In genomic region chr10:113754125-113754524, GRCh38 we compare ENCODE assay signal across 23 cellular contexts. TPM values are rescaled to one million over a fixed set of nuclear protein-coding genes. Genes with fewer than 3 reads are reported as not detected.
"Had no signal": no experiment of that assay in that cellular context is flagged by ENCODE, and none has a peak within 500 bp of the region (broad histone marks: within the 10 kb centered on the region; RNA-seq: fewer than 3 reads in every experiment).

No MANE protein-coding gene starts in this region.

- H3K9me3 ChIP-seq: heart left ventricle, pancreas, tibial artery, upper lobe of right lung, vagina had no signal

- H3K36me3 ChIP-seq: heart left ventricle, neural progenitor cell, pancreas, tibial artery, upper lobe of right lung, vagina had no signal

- H3K27ac Mint-ChIP-seq: natural killer cell treated with Interleukin-12 subunit alpha and Interleukin-12 subunit beta and Interleukin-15 and Interleukin-18, amount 100 ng/mL, for 72 hours; neural progenitor cell; progenitor cell of endocrine pancreas had no signal

- H3K27me3 ChIP-seq: neural progenitor cell, pancreas, tibial artery, upper lobe of right lung, vagina had no signal

- H3K9me3 Mint-ChIP-seq: natural killer cell treated with Interleukin-12 subunit alpha and Interleukin-12 subunit beta and Interleukin-15 and Interleukin-18, amount 100 ng/mL, for 72 hours; neural progenitor cell had no signal

- H3K27ac ChIP-seq: heart left ventricle, neural progenitor cell, tibial artery, upper lobe of right lung, vagina had no signal

- H3K4me3 Mint-ChIP-seq: natural killer cell treated with Interleukin-12 subunit alpha and Interleukin-12 subunit beta and Interleukin-15 and Interleukin-18, amount 100 ng/mL, for 72 hours; neural progenitor cell had no signal

- H3K36me3 Mint-ChIP-seq: natural killer cell treated with Interleukin-12 subunit alpha and Interleukin-12 subunit beta and Interleukin-15 and Interleukin-18, amount 100 ng/mL, for 72 hours; neural progenitor cell had no signal

- H3K4me1 ChIP-seq: heart left ventricle, neural progenitor cell, tibial artery, upper lobe of right lung, vagina had no signal

- H3K4me1 Mint-ChIP-seq: neural progenitor cell had no signal

- H3K4me3 ChIP-seq: heart left ventricle, lung, neural progenitor cell, smooth muscle cell, tibial artery, upper lobe of right lung, vagina had no signal

- ATAC-seq: esophagus mucosa, heart left ventricle, left ventricle myocardium superior, upper lobe of right lung had no signal

- DNase-seq: cortex of kidney; effector memory CD4-positive, alpha-beta T cell; heart left ventricle; left ventricle myocardium superior; mesenchymal stem cell; midbrain; pancreas; right cardiac atrium; stimulated activated CD4-positive, alpha-beta T cell treated with anti-CD3 and anti-CD28 coated beads, Interleukin-2, amount 100 ng/mL, for 48 hours; tibial artery; upper lobe of right lung had no signal

RNA-seq across cellular contexts. Expression of gene PLEKHS1, which starts 2.6 kb away (rescaled TPM):
- total RNA-seq: fibroblast of lung, frontal cortex, glomerular endothelial cell, heart left ventricle, kidney epithelial cell, left ventricle myocardium superior, progenitor cell of endocrine pancreas, right cardiac atrium, smooth muscle cell, temporal lobe, upper lobe of right lung, vagina had no signal
